Comparison of ENCODE assay signal across 1 cellular context in the genomic region with DNA sequence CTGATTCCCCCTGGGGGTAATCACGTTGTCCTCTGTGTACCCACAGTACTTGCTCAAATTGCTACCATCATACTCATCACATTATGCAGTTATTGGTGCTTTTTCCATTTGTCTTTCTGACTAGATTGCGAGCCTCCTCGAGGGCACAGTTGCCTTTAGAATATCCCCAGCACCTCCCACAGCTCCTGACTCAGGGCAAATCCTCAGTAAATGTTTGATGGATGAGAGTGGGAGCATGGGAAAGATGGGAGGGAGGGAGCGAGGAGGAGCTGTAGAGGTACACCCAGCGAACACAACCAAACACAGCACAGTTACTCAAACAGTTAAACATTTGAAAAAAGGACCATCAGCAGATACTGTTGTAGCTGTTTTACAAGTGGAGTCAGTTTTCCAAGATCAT.
TF ChIP-seq lines count a peak whose summit lies in the region.

No MANE protein-coding gene starts in this region.

TF ChIP-seq in GM23338, 12 proteins besides CTCF, POLR2A, EP300 and RAD21 (continued from another document):
- TF ChIP-seq, protein P1, sequence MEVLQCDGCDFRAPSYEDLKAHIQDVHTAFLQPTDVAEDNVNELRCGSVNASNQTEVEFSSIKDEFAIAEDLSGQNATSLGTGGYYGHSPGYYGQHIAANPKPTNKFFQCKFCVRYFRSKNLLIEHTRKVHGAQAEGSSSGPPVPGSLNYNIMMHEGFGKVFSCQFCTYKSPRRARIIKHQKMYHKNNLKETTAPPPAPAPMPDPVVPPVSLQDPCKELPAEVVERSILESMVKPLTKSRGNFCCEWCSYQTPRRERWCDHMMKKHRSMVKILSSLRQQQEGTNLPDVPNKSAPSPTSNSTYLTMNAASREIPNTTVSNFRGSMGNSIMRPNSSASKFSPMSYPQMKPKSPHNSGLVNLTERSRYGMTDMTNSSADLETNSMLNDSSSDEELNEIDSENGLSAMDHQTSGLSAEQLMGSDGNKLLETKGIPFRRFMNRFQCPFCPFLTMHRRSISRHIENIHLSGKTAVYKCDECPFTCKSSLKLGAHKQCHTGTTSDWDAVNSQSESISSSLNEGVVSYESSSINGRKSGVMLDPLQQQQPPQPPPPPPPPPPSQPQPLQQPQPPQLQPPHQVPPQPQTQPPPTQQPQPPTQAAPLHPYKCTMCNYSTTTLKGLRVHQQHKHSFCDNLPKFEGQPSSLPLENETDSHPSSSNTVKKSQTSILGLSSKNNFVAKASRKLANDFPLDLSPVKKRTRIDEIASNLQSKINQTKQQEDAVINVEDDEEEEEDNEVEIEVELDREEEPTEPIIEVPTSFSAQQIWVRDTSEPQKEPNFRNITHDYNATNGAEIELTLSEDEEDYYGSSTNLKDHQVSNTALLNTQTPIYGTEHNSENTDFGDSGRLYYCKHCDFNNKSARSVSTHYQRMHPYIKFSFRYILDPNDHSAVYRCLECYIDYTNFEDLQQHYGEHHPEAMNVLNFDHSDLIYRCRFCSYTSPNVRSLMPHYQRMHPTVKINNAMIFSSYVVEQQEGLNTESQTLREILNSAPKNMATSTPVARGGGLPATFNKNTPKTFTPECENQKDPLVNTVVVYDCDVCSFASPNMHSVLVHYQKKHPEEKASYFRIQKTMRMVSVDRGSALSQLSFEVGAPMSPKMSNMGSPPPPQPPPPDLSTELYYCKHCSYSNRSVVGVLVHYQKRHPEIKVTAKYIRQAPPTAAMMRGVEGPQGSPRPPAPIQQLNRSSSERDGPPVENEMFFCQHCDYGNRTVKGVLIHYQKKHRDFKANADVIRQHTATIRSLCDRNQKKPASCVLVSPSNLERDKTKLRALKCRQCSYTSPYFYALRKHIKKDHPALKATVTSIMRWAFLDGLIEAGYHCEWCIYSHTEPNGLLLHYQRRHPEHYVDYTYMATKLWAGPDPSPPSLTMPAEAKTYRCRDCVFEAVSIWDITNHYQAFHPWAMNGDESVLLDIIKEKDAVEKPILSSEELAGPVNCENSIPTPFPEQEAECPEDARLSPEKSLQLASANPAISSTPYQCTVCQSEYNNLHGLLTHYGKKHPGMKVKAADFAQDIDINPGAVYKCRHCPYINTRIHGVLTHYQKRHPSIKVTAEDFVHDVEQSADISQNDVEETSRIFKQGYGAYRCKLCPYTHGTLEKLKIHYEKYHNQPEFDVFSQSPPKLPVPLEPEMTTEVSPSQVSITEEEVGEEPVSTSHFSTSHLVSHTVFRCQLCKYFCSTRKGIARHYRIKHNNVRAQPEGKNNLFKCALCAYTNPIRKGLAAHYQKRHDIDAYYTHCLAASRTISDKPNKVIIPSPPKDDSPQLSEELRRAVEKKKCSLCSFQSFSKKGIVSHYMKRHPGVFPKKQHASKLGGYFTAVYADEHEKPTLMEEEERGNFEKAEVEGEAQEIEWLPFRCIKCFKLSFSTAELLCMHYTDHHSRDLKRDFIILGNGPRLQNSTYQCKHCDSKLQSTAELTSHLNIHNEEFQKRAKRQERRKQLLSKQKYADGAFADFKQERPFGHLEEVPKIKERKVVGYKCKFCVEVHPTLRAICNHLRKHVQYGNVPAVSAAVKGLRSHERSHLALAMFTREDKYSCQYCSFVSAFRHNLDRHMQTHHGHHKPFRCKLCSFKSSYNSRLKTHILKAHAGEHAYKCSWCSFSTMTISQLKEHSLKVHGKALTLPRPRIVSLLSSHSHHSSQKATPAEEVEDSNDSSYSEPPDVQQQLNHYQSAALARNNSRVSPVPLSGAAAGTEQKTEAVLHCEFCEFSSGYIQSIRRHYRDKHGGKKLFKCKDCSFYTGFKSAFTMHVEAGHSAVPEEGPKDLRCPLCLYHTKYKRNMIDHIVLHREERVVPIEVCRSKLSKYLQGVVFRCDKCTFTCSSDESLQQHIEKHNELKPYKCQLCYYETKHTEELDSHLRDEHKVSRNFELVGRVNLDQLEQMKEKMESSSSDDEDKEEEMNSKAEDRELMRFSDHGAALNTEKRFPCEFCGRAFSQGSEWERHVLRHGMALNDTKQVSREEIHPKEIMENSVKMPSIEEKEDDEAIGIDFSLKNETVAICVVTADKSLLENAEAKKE (CRISPR knock-in tag; IDR thresholded peaks at IDR 0.05) = no peak
- TF ChIP-seq POLR2AphosphoS5 (IDR thresholded peaks at IDR 0.05; ENCODE audit: low read depth) = no peak
- TF ChIP-seq, protein P2, sequence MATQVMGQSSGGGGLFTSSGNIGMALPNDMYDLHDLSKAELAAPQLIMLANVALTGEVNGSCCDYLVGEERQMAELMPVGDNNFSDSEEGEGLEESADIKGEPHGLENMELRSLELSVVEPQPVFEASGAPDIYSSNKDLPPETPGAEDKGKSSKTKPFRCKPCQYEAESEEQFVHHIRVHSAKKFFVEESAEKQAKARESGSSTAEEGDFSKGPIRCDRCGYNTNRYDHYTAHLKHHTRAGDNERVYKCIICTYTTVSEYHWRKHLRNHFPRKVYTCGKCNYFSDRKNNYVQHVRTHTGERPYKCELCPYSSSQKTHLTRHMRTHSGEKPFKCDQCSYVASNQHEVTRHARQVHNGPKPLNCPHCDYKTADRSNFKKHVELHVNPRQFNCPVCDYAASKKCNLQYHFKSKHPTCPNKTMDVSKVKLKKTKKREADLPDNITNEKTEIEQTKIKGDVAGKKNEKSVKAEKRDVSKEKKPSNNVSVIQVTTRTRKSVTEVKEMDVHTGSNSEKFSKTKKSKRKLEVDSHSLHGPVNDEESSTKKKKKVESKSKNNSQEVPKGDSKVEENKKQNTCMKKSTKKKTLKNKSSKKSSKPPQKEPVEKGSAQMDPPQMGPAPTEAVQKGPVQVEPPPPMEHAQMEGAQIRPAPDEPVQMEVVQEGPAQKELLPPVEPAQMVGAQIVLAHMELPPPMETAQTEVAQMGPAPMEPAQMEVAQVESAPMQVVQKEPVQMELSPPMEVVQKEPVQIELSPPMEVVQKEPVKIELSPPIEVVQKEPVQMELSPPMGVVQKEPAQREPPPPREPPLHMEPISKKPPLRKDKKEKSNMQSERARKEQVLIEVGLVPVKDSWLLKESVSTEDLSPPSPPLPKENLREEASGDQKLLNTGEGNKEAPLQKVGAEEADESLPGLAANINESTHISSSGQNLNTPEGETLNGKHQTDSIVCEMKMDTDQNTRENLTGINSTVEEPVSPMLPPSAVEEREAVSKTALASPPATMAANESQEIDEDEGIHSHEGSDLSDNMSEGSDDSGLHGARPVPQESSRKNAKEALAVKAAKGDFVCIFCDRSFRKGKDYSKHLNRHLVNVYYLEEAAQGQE (IDR thresholded peaks at IDR 0.05; ENCODE audit: unreplicated experiment) = no peak
